ENCODE assay signal across 8 cellular contexts in the genomic region with DNA sequence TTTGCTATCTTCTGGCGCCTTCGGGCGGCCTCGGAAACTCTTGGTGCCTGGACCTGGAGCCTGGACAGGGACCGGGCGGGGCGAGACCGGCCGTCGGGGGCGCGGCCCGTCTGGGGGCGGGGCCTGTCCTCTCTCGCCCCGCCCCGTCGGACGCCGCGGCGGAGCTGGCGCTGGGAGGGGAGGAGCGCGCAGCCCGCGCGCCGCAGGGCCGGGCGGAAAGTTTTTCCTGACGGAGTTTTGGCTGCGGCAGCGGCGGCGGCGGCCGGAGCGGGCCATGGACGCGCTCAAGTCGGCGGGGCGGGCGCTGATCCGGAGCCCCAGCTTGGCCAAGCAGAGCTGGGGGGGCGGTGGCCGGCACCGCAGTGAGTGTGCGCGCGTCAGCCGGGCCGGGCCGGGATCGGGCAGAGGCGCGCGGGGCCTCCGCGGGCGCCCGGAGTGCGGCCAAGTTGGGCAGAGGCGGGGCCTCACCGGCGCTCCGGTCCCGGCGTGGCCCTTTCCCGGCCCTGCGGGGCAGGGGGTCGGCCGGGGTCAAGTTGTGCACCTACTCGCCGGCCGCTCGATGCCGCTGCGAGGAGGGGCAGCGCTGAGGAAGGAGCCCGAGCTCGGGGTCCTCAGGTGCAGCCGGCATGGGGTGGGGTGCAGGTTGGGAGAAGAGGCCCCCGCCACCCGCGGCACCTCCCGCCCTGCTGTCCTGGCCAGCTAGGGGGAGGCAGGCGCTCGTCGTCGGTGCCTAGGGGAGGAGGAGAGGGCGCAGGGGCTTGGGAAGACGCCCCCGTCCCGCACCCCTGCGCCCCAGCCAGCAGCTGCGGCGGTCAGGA. TPM values are rescaled to one million over a fixed set of nuclear protein-coding genes. Genes with fewer than 3 reads are reported as not detected.
A peak's percentile ranks its signal among the peaks of the same experiment; 100 is the strongest.
DNase-seq lines count a peak whose midpoint lies in the region; ATAC-seq and TF ChIP-seq lines count a peak whose summit lies in the region.

A gene with protein sequence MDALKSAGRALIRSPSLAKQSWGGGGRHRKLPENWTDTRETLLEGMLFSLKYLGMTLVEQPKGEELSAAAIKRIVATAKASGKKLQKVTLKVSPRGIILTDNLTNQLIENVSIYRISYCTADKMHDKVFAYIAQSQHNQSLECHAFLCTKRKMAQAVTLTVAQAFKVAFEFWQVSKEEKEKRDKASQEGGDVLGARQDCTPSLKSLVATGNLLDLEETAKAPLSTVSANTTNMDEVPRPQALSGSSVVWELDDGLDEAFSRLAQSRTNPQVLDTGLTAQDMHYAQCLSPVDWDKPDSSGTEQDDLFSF (plus strand): TSS at position 182 of the 818 bp plus-strand sequence. CDS start 93 bp downstream, at position 275.

- TF ChIP-seq CTCF in VCaP (conservative IDR thresholded peaks at IDR 0.05) = no peak

- no peaks in the 10 kb centered on the region for H3K36me3 ChIP-seq in skeletal muscle satellite cell (ENCODE audit: insufficient read depth, low read length)

- H3K4me3 ChIP-seq in skeletal muscle satellite cell (ENCODE audit: low read length) = peak within 1 kb of the TSS; percentile 89

- H3K9ac ChIP-seq in skeletal muscle satellite cell (ENCODE audit: low read depth, low read length) = peak within 1 kb of the TSS; percentile 85

- ATAC-seq in GM21717 (IDR thresholded peaks at IDR 0.05; ENCODE audit: unreplicated experiment) = peak; percentile 75

- no peaks in the 10 kb centered on the region for H3K9me3 ChIP-seq in skeletal muscle satellite cell (replicated peaks; ENCODE audit: low read length)

- no peaks in the 10 kb centered on the region for H3K27me3 ChIP-seq in skeletal muscle satellite cell (ENCODE audit: control insufficient read depth, insufficient read depth, low read length)

- H3K27ac ChIP-seq in VCaP (peak within 1 kb of the TSS; percentile 74), caudate nucleus (ENCODE audit: low read depth, low read length) (peak within 1 kb of the TSS; percentile 70)

- peak within 1 kb of the TSS; percentile 92 for H3K4me2 ChIP-seq in skeletal muscle satellite cell (ENCODE audit: low read length)

- peaks cover 15% of the 10 kb centered on the region for H3K4me1 ChIP-seq in skeletal muscle satellite cell (ENCODE audit: control insufficient read depth, insufficient read depth, low read length)

- DNase-seq in EH (ENCODE audit: low read depth) (peak; percentile 80), LHCN-M2 (ENCODE audit: low read depth) (peak; percentile 60), caudate nucleus (lab: John Stamatoyannopoulos, UW) (peak in 54 of 61 donors; percentile 15 to 82 (median 50)), iPS-NIHi7 (ENCODE audit: extremely low spot score) (peak; percentile 97), amniotic stem cell (lab: John Stamatoyannopoulos, UW) (no peak)

RNA-seq across cellular contexts. Expression of the gene that starts here (rescaled TPM):
- total RNA-seq in LHCN-M2 (2014; rRNA removed) = 13.1 and 13.2 TPM in 2 replicates
- 12.7 TPM for polyA plus RNA-seq in LHCN-M2 (2012)
- total RNA-seq in skeletal muscle satellite cell (2012; rRNA removed) = 10.9 and 11.8 TPM in 2 replicates
